Comparison of ENCODE assay signal across 8 cellular contexts in genomic region chr2:30231726-30232026, GRCh38. TPM values are rescaled to one million over a fixed set of nuclear protein-coding genes. Genes with fewer than 3 reads are reported as not detected.
DNase-seq lines count a peak whose midpoint lies in the region; ATAC-seq and TF ChIP-seq lines count a peak whose summit lies in the region.

No MANE protein-coding gene starts in this region.

- H3K79me2 ChIP-seq in smooth muscle cell (ENCODE audit: low read depth): peaks cover 39% of the 10 kb centered on the region

- DNase-seq in GM12865 (ENCODE audit: low read depth) (no peak), right atrium auricular region (ENCODE audit: low spot score) (no peak), smooth muscle cell (lab: John Stamatoyannopoulos, UW; ENCODE audit: unreplicated experiment) (no peak), NCI-H524 treated with DMSO at 0.1 percent for 48 hours (lab: John Stamatoyannopoulos, UW) (no peak)
- no peak for DNase-seq in activated T-cell treated with anti-CD3 and anti-CD28 coated beads, Interleukin-2, amount 50 U/mL, for 4 hours

- H3K4me1 Mint-ChIP-seq in activated T-cell treated with anti-CD3 and anti-CD28 coated beads, Interleukin-2, amount 50 U/mL, for 4 hours (ENCODE audit: low read depth): peaks cover 64% of the 10 kb centered on the region

- H3K4me2 ChIP-seq in smooth muscle cell: peak overlapping the region; percentile 98

- ATAC-seq in HG03159 (IDR thresholded peaks at IDR 0.05; ENCODE audit: unreplicated experiment) (peak; percentile 33), GM19023 (IDR thresholded peaks at IDR 0.05; ENCODE audit: unreplicated experiment) (no peak), HG03432 (IDR thresholded peaks at IDR 0.05; ENCODE audit: unreplicated experiment) (no peak)
- ATAC-seq in activated T-cell treated with anti-CD3 and anti-CD28 coated beads, Interleukin-2, amount 50 U/mL, for 4 hours: peak in 1 of 2 donors; percentile 8

- no peak overlapping the region for H2AFZ ChIP-seq in smooth muscle cell (ENCODE audit: low read depth)

- H3K27me3 Mint-ChIP-seq in activated T-cell treated with anti-CD3 and anti-CD28 coated beads, Interleukin-2, amount 50 U/mL, for 4 hours (ENCODE audit: low read depth): no peaks in the 10 kb centered on the region

- no peaks in the 10 kb centered on the region for H3K9me3 Mint-ChIP-seq in activated T-cell treated with anti-CD3 and anti-CD28 coated beads, Interleukin-2, amount 50 U/mL, for 4 hours

- H3K4me3 ChIP-seq in GM12865 (ENCODE audit: low read depth, low read length) (peak overlapping the region; percentile 56), right atrium auricular region (peak overlapping the region; percentile 65 to 78), smooth muscle cell (peak overlapping the region; percentile 93)

- peaks cover 16% of the 10 kb centered on the region for H3K36me3 Mint-ChIP-seq in activated T-cell treated with anti-CD3 and anti-CD28 coated beads, Interleukin-2, amount 50 U/mL, for 4 hours (ENCODE audit: insufficient read depth)

- peak overlapping the region; percentile 86 for H3K9ac ChIP-seq in smooth muscle cell (ENCODE audit: low read depth)

- peak overlapping the region; percentile 86 for H3K27ac ChIP-seq in right atrium auricular region
- peak overlapping the region; percentile 80 for H3K27ac ChIP-seq in smooth muscle cell (ENCODE audit: low read depth)

- WGBS in smooth muscle cell (ENCODE audit: low lambda C conversion rate): 1% methylated on average over 28 of the region's 29 CpGs

- H3K36me3 ChIP-seq in right atrium auricular region: peaks cover 6% of the 10 kb centered on the region
- no peaks in the 10 kb centered on the region for H3K36me3 ChIP-seq in smooth muscle cell (ENCODE audit: low read depth)

- peaks cover 40% of the 10 kb centered on the region for H4K20me1 ChIP-seq in smooth muscle cell (ENCODE audit: low read depth)

- peak overlapping the region; percentile 86 for H3K4me3 Mint-ChIP-seq in activated T-cell treated with anti-CD3 and anti-CD28 coated beads, Interleukin-2, amount 50 U/mL, for 4 hours

- peaks cover 0 to 37% of the 10 kb centered on the region in 2 donors for H3K4me1 ChIP-seq in right atrium auricular region
- peaks cover 17% of the 10 kb centered on the region for H3K4me1 ChIP-seq in smooth muscle cell (ENCODE audit: low read depth)

- H3F3A ChIP-seq in smooth muscle cell (ENCODE audit: low read depth): peaks cover 10% of the 10 kb centered on the region

- H3K27me3 ChIP-seq in right atrium auricular region: no peaks in the 10 kb centered on the region
- H3K27me3 ChIP-seq in smooth muscle cell (ENCODE audit: low read depth): no peaks in the 10 kb centered on the region

- TF ChIP-seq CTCF in GM12865 (IDR thresholded peaks at IDR 0.05; ENCODE audit: insufficient read depth, low read depth, low read length, missing control alignments): no peak
- TF ChIP-seq CTCF in right atrium auricular region (IDR thresholded peaks at IDR 0.05): no peak
- no peak for TF ChIP-seq CTCF in smooth muscle cell (IDR thresholded peaks at IDR 0.05; ENCODE audit: borderline replicate concordance, insufficient read depth, poor library complexity, severe bottlenecking)

- H3K9me3 ChIP-seq in right atrium auricular region (no peaks in the 10 kb centered on the region), smooth muscle cell (replicated peaks; ENCODE audit: low read depth) (no peaks in the 10 kb centered on the region)

RNA-seq across cellular contexts. Expression of gene LBH, which starts 0.3 kb away (rescaled TPM):
- total RNA-seq in activated T-cell treated with anti-CD3 and anti-CD28 coated beads, Interleukin-2, amount 50 U/mL, for 4 hours: 100 to 1,000 TPM; 102 to 143 (median 119) TPM
- total RNA-seq in right atrium auricular region (10 to 100 TPM; 18.9 to 54.6 TPM), smooth muscle cell (31.0 and 48.1 TPM in 2 replicates)
- 33.9 and 35.2 TPM in 2 replicates for polyA plus RNA-seq in smooth muscle cell
